21 cellular contexts compared by ENCODE assay signal in the genomic region with DNA sequence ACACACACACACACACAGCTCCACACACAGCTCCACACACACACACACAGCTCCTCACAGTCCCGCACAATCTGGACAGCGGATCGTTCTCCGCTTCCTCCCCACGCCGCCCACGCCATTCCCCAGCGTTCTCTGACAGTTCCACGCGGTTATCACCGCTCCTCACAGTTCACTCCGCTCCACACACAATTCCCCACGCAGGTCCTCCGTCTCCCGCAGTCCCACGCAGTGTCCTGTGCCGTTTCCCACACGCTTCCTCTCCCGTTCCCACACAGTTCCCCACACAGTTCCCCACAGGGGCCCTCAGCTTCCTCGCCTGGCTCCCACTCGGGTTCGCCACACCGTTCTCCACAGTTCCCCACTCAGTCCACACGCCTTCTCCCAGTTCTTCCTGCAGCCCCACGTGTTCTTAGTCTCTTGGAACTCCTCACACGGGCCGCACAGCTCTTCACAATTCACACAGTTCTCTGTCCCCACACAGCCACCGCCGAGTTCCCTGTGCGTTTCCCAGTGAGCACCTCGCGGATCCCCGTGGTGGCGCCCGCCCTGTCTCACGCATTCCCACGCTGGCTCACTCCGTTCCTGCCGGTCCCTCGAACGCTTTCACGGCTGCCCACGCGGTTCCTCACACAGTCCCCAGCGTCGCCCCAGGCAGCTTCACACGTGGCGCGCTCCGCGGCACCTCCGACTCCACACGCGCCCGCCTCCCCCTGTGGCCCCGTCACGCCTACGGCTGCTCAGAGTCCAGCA. TPM values are rescaled to one million over a fixed set of nuclear protein-coding genes. Genes with fewer than 3 reads are reported as not detected.
DNase-seq lines count a peak whose midpoint lies in the region; ATAC-seq, FAIRE-seq and TF ChIP-seq lines count a peak whose summit lies in the region.
"Had no signal": no experiment of that assay in that cellular context is flagged by ENCODE, and none has a peak within 500 bp of the region (broad histone marks: within the 10 kb centered on the region; RNA-seq: fewer than 3 reads in every experiment).

No MANE protein-coding gene starts in this region.

- no peak for TF ChIP-seq POLR2A in K562 (conservative IDR thresholded peaks at IDR 0.05)

- no peak overlapping the region for H3K18ac ChIP-seq in mesenchymal stem cell (ENCODE audit: low read depth in 1 of 2, low read length in 2 of 2)

- ATAC-seq in Right ventricle myocardium inferior (no peak), K562 (no peak)
- ATAC-seq: HCT116, PC-3 had no signal

- POLR2A ChIA-PET in K562 (lab: Yijun Ruan, JAX) = no interaction called here

- no peak overlapping the region for H2BK15ac ChIP-seq in mesenchymal stem cell (ENCODE audit: low read depth, poor library complexity, severe bottlenecking)

- H2AK5ac ChIP-seq in mesenchymal stem cell (ENCODE audit: low read length, severe bottlenecking) = no peak overlapping the region

- in situ Hi-C loops in K562 (cut with MboI) = no loop called here

- no peak for FAIRE-seq in K562 (lab: Jason Lieb, UNC)
- FAIRE-seq: GM12891, GM18507 had no signal

- TF ChIP-seq RAD21 in K562 (CRISPR knock-in tag; conservative IDR thresholded peaks at IDR 0.05 in 1 of 2, IDR thresholded peaks at IDR 0.05 in 1 of 2) = no peak

- no TSS peak for BruUV-seq in K562 (replicated peaks; lab: Mats Ljungman, UMichigan)

- WGBS in K562 (ENCODE audit: insufficient coverage, low coverage, missing lambda C conversion rate) = 59% methylated on average over 24 of the region's 58 CpGs
- WGBS in mesenchymal stem cell = 95% methylated on average over 58 of the region's 58 CpGs

- H2AFZ ChIP-seq in K562 (ENCODE audit: low read depth, low read length) = no peak overlapping the region
- H2AFZ ChIP-seq in mesenchymal stem cell (ENCODE audit: low read depth, low read length) = no peak overlapping the region
- H2AFZ ChIP-seq: GM23248 had no signal

- H4K20me1 ChIP-seq in K562 (replicated peaks; ENCODE audit: control insufficient read depth, insufficient read depth, low read length) = no peaks in the 10 kb centered on the region

- TF ChIP-seq CTCF in right atrium auricular region (IDR thresholded peaks at IDR 0.05) = no peak
- TF ChIP-seq CTCF in K562 (IDR thresholded peaks at IDR 0.05 in 2 of 3, conservative IDR thresholded peaks at IDR 0.05 in 1 of 3; ENCODE audit: insufficient read depth in 2 of 3, low read depth in 1 of 3, low read length in 3 of 3) = no peak

- H3K36me3 ChIP-seq in right atrium auricular region (no peaks in the 10 kb centered on the region), K562 (ENCODE audit: control insufficient read depth, insufficient read depth, low read length) (no peaks in the 10 kb centered on the region), mesenchymal stem cell (ENCODE audit: control insufficient read depth in 1 of 2, insufficient read depth in 2 of 2, low read depth in 1 of 2, low read length in 2 of 2) (peaks cover 0 to 3% of the 10 kb centered on the region in 2 experiments)

- H3K4me3 ChIP-seq in right atrium auricular region (no peak overlapping the region), K562 (no peak overlapping the region), mesenchymal stem cell (ENCODE audit: insufficient read depth in 1 of 2, low read depth in 1 of 2, low read length in 2 of 2) (peak overlapping the region in 1 of 2 experiments; percentile 16)
- H3K4me3 ChIP-seq: GM23248 had no signal

- TF ChIP-seq EP300 in K562 (IDR thresholded peaks at IDR 0.05; ENCODE audit: low read length) = no peak

- H3K9ac ChIP-seq in K562 (ENCODE audit: insufficient read depth in 1 of 2, low read depth in 2 of 2, low read length in 2 of 2) (no peak overlapping the region), mesenchymal stem cell (ENCODE audit: low read length) (no peak overlapping the region)
- H3K9ac ChIP-seq: GM23248 had no signal

- H3K27me3 ChIP-seq in right atrium auricular region (no peaks in the 10 kb centered on the region), K562 (ENCODE audit: control insufficient read depth in 2 of 2, insufficient read depth in 2 of 2, low read length in 2 of 2) (peaks cover 0 to 11% of the 10 kb centered on the region in 2 experiments; a peak in 3 of 5 replicates), mesenchymal stem cell (ENCODE audit: control insufficient read depth in 1 of 2, insufficient read depth in 1 of 2, low read length in 2 of 2) (peaks cover 0 to 55% of the 10 kb centered on the region in 2 experiments)

- H3K23ac ChIP-seq in mesenchymal stem cell (ENCODE audit: low read length in 2 of 2) = no peak overlapping the region

- H4K8ac ChIP-seq in mesenchymal stem cell (ENCODE audit: low read length) = no peak overlapping the region

- H3K4me1 ChIP-seq in right atrium auricular region (no peaks in the 10 kb centered on the region), K562 (replicated peaks in 1 of 2; ENCODE audit: control insufficient read depth in 2 of 2, insufficient read depth in 2 of 2, low read length in 2 of 2) (peaks cover 0 to 17% of the 10 kb centered on the region in 2 experiments; a peak in 1 of 5 replicates), mesenchymal stem cell (ENCODE audit: control insufficient read depth, insufficient read depth, low read depth, low read length) (no peaks in the 10 kb centered on the region)

- no peaks in the 10 kb centered on the region for H3K79me2 ChIP-seq in K562 (ENCODE audit: control insufficient read depth, insufficient read depth, low read length)

- H3K4me2 ChIP-seq in K562 (ENCODE audit: insufficient read depth, low read length) (no peak overlapping the region), mesenchymal stem cell (ENCODE audit: low read length, poor library complexity, severe bottlenecking) (no peak overlapping the region)

- H2BK120ac ChIP-seq in mesenchymal stem cell (ENCODE audit: low read depth, low read length) = no peak overlapping the region

- H4K91ac ChIP-seq in mesenchymal stem cell (ENCODE audit: low read length) = peak overlapping the region; percentile 44

- CTCF ChIA-PET in K562 (lab: Yijun Ruan, JAX; ENCODE audit: low intra/inter-chr PET ratio) = no interaction called here

- no peak overlapping the region for H2BK12ac ChIP-seq in mesenchymal stem cell (ENCODE audit: low read length in 2 of 2)

- H3K27ac ChIP-seq in right atrium auricular region (no peak overlapping the region), K562 (ENCODE audit: extremely low read depth, low read depth, low read length) (no peak overlapping the region), mesenchymal stem cell (ENCODE audit: low read length, poor library complexity, severe bottlenecking) (no peak overlapping the region), temporal lobe (ENCODE audit: low read depth, low read length) (peak overlapping the region; percentile 5)
- H3K27ac ChIP-seq: GM23248, RWPE1 had no signal

- no peaks in the 10 kb centered on the region for H3K9me1 ChIP-seq in K562 (ENCODE audit: control insufficient read depth, insufficient read depth, low read length)

- intact Hi-C loops in Right ventricle myocardium inferior (cut with DNase I) (no loop called here), K562 (cut with micrococcal nuclease) (no loop called here)

- H3K4ac ChIP-seq in mesenchymal stem cell (ENCODE audit: low read depth in 1 of 2, low read length in 2 of 2) = no peak overlapping the region

- DNase-seq in Right ventricle myocardium inferior (ENCODE audit: missing footprints) = peak; percentile 62
- no peak for DNase-seq in right atrium auricular region (ENCODE audit: low spot score)
- no peak for DNase-seq in K562 (ENCODE audit: extremely low read depth in 1 of 4, low spot score in 3 of 4)
- no peak for DNase-seq in mesenchymal stem cell
- DNase-seq in activated CD4-positive, alpha-beta T cell treated with anti-CD3 and anti-CD28 coated beads for 48 hours = no peak
- no peak for DNase-seq in NCI-H2227 treated with DMSO at 0.1 percent for 48 hours (lab: John Stamatoyannopoulos, UW)
- no peak for DNase-seq in NCI-H1417 (lab: John Stamatoyannopoulos, UW)
- DNase-seq: 8988T; Calu3; CD4-positive, alpha-beta memory T cell; DMS79; GM23248; NCI-H187 treated with DMSO at 0.1 percent for 48 hours; NCI-H2171 treated with DMSO at 0.1 percent for 48 hours; NCI-H748 treated with DMSO at 0.1 percent for 48 hours; PC-3 had no signal

- H3K14ac ChIP-seq in mesenchymal stem cell (ENCODE audit: low read length in 2 of 2) = no peak overlapping the region

- H3K79me1 ChIP-seq in mesenchymal stem cell (replicated peaks; ENCODE audit: low read length, poor library complexity, severe bottlenecking) = no peaks in the 10 kb centered on the region

- H2BK5ac ChIP-seq in mesenchymal stem cell (ENCODE audit: low read depth, low read length, poor library complexity, severe bottlenecking) = no peak overlapping the region

- H3K9me3 ChIP-seq in right atrium auricular region (no peaks in the 10 kb centered on the region), K562 (replicated peaks; ENCODE audit: control insufficient read depth, insufficient read depth, low read depth, low read length) (no peaks in the 10 kb centered on the region), mesenchymal stem cell (ENCODE audit: control insufficient read depth, low read length) (no peaks in the 10 kb centered on the region)

TF ChIP-seq in K562, 482 proteins besides CTCF, POLR2A, EP300 and RAD21 (continues in another document):
- no peak for TF ChIP-seq BMI1 (IDR thresholded peaks at IDR 0.05; ENCODE audit: low read length)

RNA-seq across cellular contexts. Expression of gene KIF1A, which starts 38.4 kb away (rescaled TPM):
- total RNA-seq in Right ventricle myocardium inferior (1.5 TPM), right atrium auricular region (10 to 100 TPM; 41.8 to 43.7 TPM), K562 (2014; rRNA removed) (0.29 and 0.59 TPM in 2 replicates), K562 (2014; rRNA removed; fragmentation: Illumina TruSeq; extraction: Trizol) (0.33 TPM in 1 of 2 replicates, not detected in the other), K562 (2015; rRNA removed; fragmentation: Illumina TruSeq; extraction: Trizol) (0.07 and 0.11 TPM in 2 replicates), K562 (2021) (0.94 and 1.4 TPM in 2 replicates), temporal lobe (181 TPM)
- 0.25 and 2.6 TPM in 2 replicates for total RNA-seq in K562 (2011; cell fraction: chromatin; rRNA removed; ENCODE audit: low replicate concordance)
- total RNA-seq in K562 (2011; cell fraction: nucleolus; rRNA removed) = 0.83 and 1.8 TPM in 2 replicates
- 0.59 and 0.84 TPM in 2 replicates for total RNA-seq in K562 (2011; cell fraction: nucleoplasm; rRNA removed)
- polyA plus RNA-seq in K562 (2011; rRNA removed) (0.39 and 0.45 TPM in 2 replicates), K562 (2014; fragmentation: Illumina TruSeq; extraction: Trizol) (0.39 and 1.1 TPM in 2 replicates), K562 (2014; fragmentation: Nextera tagmentation; extraction: Ambion mirVana) (not detected), K562 (2014; rRNA removed) (0.12 and 0.15 TPM in 2 replicates)
- 0.60 and 2.3 TPM in 2 replicates for polyA plus RNA-seq in K562 (2011; cell fraction: cytosol; rRNA removed)
- 0.90 and 2.9 TPM in 2 replicates for polyA plus RNA-seq in K562 (2011; cell fraction: nucleus; rRNA removed)
- 0.33 and 1.5 TPM in 2 replicates for polyA plus RNA-seq in K562 (2012)
- 0.77 and 0.81 TPM in 2 replicates for polyA minus RNA-seq in K562 (2011; rRNA and poly(A)+ RNA removed)
- polyA minus RNA-seq in K562 (2011; cell fraction: cytosol; rRNA and poly(A)+ RNA removed) = 2.1 and 2.9 TPM in 2 replicates
- 1.1 and 1.9 TPM in 2 replicates for polyA minus RNA-seq in K562 (2011; cell fraction: nucleus; rRNA and poly(A)+ RNA removed)
- polyA plus RNA-seq in mesenchymal stem cell (2013, experiment 1 of 2) = 0.07 TPM
- 0.01 TPM for polyA plus RNA-seq in mesenchymal stem cell (2013, experiment 2 of 2)
- total RNA-seq: CD4-positive, alpha-beta memory T cell; PC-3 had no signal
- polyA plus RNA-seq: CD4-positive, alpha-beta memory T cell had no signal

Comparison
In these comparisons a context has a peak if more than half of its experiments do, and no peak if none do; other contexts are left out.
1. RNA of gene KIF1A, which starts 38.4 kb away (total RNA-seq): 181 TPM in temporal lobe (single experiment) and 41.8 to 43.7 TPM in right atrium auricular region; 1.5 TPM in Right ventricle myocardium inferior (single experiment) and 0.07 to 2.6 TPM in K562; every median in the first group is over 10 times any median in the second.